ENCODE assay signal across 20 cellular contexts in genomic region chr9:125755340-125755739, GRCh38.
DNase-seq lines count a peak whose midpoint lies in the region; ATAC-seq lines count a peak whose summit lies in the region.
"Had no signal": no experiment of that assay in that cellular context is flagged by ENCODE, and none has a peak within 500 bp of the region (broad histone marks: within the 10 kb centered on the region; RNA-seq: fewer than 3 reads in every experiment).

No MANE protein-coding gene starts in this region.

- H3K4me3 ChIP-seq in HAP-1: no peak overlapping the region
- no peak overlapping the region for H3K4me3 ChIP-seq in muscle layer of colon (ENCODE audit: low read depth in 1 of 2, low read length in 2 of 2)
- H3K4me3 ChIP-seq: SJCRH30, suprapubic skin had no signal

- ATAC-seq in GM18873 (IDR thresholded peaks at IDR 0.05; ENCODE audit: low FRiP score, unreplicated experiment): no peak
- ATAC-seq: HepG2, sciatic nerve had no signal

- no peak overlapping the region for H3K27ac ChIP-seq in muscle layer of colon (ENCODE audit: low read depth, low read length)
- H3K27ac ChIP-seq: brain microvascular endothelial cell, SJCRH30, suprapubic skin had no signal

- in situ Hi-C loops in HAP-1 (cut with MboI; ENCODE audit: low sequenced_read_pairs): no loop called here

- H3K9me3 ChIP-seq in HAP-1 (no peaks in the 10 kb centered on the region), muscle layer of colon (ENCODE audit: low read length) (no peaks in the 10 kb centered on the region)
- H3K9me3 ChIP-seq: Caco-2, SJCRH30, suprapubic skin had no signal

- H3K9ac ChIP-seq in muscle layer of colon (ENCODE audit: low read length): peak overlapping the region; percentile 47

- DNase-seq in HAP-1 (ENCODE audit: low spot score in 2 of 2): peak; percentile 67 to 98
- DNase-seq in NCI-H1048 (lab: John Stamatoyannopoulos, UW): peak; percentile 41
- peak; percentile 66 for DNase-seq in astrocyte of the hippocampus (ENCODE audit: low read depth, low spot score)
- DNase-seq in activated CD4-positive, alpha-beta T cell treated with anti-CD3 and anti-CD28 coated beads for 1 hour: no peak
- DNase-seq in NCI-H1694 (lab: John Stamatoyannopoulos, UW): no peak
- DNase-seq: activated CD4-positive, alpha-beta T cell treated with anti-CD3 and anti-CD28 coated beads, Interleukin-2, amount 50 U/mL, for 4 hours; activated T-cell treated with anti-CD3 and anti-CD28 coated beads, Interleukin-2, amount 50 U/mL, for 1 hour; brain microvascular endothelial cell; Caco-2; cortex of kidney; HFFc6; islet precursor cell; NCI-H2227 treated with DMSO at 0.1 percent for 48 hours; SJCRH30; stimulated activated CD4-positive, alpha-beta T cell treated with anti-CD3 and anti-CD28 coated beads, Interleukin-4, amount 100 ng/mL, for 1 hour had no signal

- H3K27me3 ChIP-seq in HAP-1 (ENCODE audit: low read depth): no peaks in the 10 kb centered on the region
- no peaks in the 10 kb centered on the region for H3K27me3 ChIP-seq in muscle layer of colon (ENCODE audit: control insufficient read depth in 1 of 2, insufficient read depth in 2 of 2, low read length in 2 of 2)
- H3K27me3 ChIP-seq: brain microvascular endothelial cell, SJCRH30, suprapubic skin had no signal

- H3K36me3 ChIP-seq in HAP-1 (replicated peaks): peaks cover 6% of the 10 kb centered on the region; the same call in 1 of the 2 replicates
- no peaks in the 10 kb centered on the region for H3K36me3 ChIP-seq in muscle layer of colon (ENCODE audit: insufficient read depth, low read length)
- H3K36me3 ChIP-seq: brain microvascular endothelial cell, suprapubic skin had no signal

- H3K4me1 ChIP-seq in HAP-1 (peaks cover 85% of the 10 kb centered on the region), muscle layer of colon (ENCODE audit: insufficient read depth, low read length) (peaks cover 52% of the 10 kb centered on the region)

Comparison
In these comparisons a context has a peak if more than half of its experiments do, and no peak if none do; other contexts are left out.
1. DNase-seq: peak in HAP-1 (2 of 2), NCI-H1048 (single experiment) and astrocyte of the hippocampus (single experiment); none in activated CD4-positive, alpha-beta T cell treated with anti-CD3 and anti-CD28 coated beads for 1 hour (single experiment) and NCI-H1694 (single experiment).